In genomic region chr4:123478859-123479345, GRCh38 we compare ENCODE assay signal across 1 cellular context.
A peak's percentile ranks its signal among the peaks of the same experiment; 100 is the strongest.
TF ChIP-seq lines count a peak whose summit lies in the region.

No MANE protein-coding gene starts in this region.

TF ChIP-seq in HepG2, 621 proteins besides CTCF, POLR2A, EP300 and RAD21 (continued from another document and continues in another):
- peak; percentile 97 for TF ChIP-seq PAXIP1 (CRISPR knock-in tag; conservative IDR thresholded peaks at IDR 0.05)
- TF ChIP-seq, protein P1, sequence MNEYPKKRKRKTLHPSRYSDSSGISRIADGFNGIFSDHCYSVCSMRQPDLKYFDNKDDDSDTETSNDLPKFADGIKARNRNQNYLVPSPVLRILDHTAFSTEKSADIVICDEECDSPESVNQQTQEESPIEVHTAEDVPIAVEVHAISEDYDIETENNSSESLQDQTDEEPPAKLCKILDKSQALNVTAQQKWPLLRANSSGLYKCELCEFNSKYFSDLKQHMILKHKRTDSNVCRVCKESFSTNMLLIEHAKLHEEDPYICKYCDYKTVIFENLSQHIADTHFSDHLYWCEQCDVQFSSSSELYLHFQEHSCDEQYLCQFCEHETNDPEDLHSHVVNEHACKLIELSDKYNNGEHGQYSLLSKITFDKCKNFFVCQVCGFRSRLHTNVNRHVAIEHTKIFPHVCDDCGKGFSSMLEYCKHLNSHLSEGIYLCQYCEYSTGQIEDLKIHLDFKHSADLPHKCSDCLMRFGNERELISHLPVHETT (CRISPR knock-in tag; conservative IDR thresholded peaks at IDR 0.05), result peak; percentile 81
- TF ChIP-seq TP53 (CRISPR knock-in tag; conservative IDR thresholded peaks at IDR 0.05), result 0 out of 2 replicates have a peak, but pooled peaks have one; percentile 77
- TF ChIP-seq, protein P2, sequence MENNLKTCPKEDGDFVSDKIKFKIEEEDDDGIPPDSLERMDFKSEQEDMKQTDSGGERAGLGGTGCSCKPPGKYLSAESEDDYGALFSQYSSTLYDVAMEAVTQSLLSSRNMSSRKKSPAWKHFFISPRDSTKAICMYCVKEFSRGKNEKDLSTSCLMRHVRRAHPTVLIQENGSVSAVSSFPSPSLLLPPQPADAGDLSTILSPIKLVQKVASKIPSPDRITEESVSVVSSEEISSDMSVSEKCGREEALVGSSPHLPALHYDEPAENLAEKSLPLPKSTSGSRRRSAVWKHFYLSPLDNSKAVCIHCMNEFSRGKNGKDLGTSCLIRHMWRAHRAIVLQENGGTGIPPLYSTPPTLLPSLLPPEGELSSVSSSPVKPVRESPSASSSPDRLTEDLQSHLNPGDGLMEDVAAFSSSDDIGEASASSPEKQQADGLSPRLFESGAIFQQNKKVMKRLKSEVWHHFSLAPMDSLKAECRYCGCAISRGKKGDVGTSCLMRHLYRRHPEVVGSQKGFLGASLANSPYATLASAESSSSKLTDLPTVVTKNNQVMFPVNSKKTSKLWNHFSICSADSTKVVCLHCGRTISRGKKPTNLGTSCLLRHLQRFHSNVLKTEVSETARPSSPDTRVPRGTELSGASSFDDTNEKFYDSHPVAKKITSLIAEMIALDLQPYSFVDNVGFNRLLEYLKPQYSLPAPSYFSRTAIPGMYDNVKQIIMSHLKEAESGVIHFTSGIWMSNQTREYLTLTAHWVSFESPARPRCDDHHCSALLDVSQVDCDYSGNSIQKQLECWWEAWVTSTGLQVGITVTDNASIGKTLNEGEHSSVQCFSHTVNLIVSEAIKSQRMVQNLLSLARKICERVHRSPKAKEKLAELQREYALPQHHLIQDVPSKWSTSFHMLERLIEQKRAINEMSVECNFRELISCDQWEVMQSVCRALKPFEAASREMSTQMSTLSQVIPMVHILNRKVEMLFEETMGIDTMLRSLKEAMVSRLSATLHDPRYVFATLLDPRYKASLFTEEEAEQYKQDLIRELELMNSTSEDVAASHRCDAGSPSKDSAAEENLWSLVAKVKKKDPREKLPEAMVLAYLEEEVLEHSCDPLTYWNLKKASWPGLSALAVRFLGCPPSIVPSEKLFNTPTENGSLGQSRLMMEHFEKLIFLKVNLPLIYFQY (CRISPR knock-in tag; IDR thresholded peaks at IDR 0.05; ENCODE audit: borderline replicate concordance), result 0 out of 2 replicates have a peak, but pooled peaks have one; percentile 52
- TF ChIP-seq ZNF331 (CRISPR knock-in tag; IDR thresholded peaks at IDR 0.05), result peak; percentile 98
- TF ChIP-seq NCOA5 (CRISPR knock-in tag; IDR thresholded peaks at IDR 0.05), result no peak
- TF ChIP-seq, protein P3, sequence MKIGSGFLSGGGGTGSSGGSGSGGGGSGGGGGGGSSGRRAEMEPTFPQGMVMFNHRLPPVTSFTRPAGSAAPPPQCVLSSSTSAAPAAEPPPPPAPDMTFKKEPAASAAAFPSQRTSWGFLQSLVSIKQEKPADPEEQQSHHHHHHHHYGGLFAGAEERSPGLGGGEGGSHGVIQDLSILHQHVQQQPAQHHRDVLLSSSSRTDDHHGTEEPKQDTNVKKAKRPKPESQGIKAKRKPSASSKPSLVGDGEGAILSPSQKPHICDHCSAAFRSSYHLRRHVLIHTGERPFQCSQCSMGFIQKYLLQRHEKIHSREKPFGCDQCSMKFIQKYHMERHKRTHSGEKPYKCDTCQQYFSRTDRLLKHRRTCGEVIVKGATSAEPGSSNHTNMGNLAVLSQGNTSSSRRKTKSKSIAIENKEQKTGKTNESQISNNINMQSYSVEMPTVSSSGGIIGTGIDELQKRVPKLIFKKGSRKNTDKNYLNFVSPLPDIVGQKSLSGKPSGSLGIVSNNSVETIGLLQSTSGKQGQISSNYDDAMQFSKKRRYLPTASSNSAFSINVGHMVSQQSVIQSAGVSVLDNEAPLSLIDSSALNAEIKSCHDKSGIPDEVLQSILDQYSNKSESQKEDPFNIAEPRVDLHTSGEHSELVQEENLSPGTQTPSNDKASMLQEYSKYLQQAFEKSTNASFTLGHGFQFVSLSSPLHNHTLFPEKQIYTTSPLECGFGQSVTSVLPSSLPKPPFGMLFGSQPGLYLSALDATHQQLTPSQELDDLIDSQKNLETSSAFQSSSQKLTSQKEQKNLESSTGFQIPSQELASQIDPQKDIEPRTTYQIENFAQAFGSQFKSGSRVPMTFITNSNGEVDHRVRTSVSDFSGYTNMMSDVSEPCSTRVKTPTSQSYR (CRISPR knock-in tag; IDR thresholded peaks at IDR 0.05; ENCODE audit: borderline replicate concordance), result peak; percentile 100
- TF ChIP-seq NONO (IDR thresholded peaks at IDR 0.05), result no peak
- peak; percentile 96 for TF ChIP-seq NONO (CRISPR knock-in tag; conservative IDR thresholded peaks at IDR 0.05)
- peak; percentile 80; the same call in 1 of the 2 replicates for TF ChIP-seq MYNN (CRISPR knock-in tag; IDR thresholded peaks at IDR 0.05; ENCODE audit: low read depth)
- TF ChIP-seq EED (CRISPR knock-in tag; IDR thresholded peaks at IDR 0.05), result no peak
- no peak for TF ChIP-seq SRSF9 (IDR thresholded peaks at IDR 0.05; ENCODE audit: borderline replicate concordance, insufficient read depth, low read depth, low read length, poor library complexity, severe bottlenecking)
- TF ChIP-seq MLLT10 (CRISPR knock-in tag; IDR thresholded peaks at IDR 0.05), result no peak
- no peak; the same call in 1 of the 2 replicates for TF ChIP-seq ZNF569 (CRISPR knock-in tag; IDR thresholded peaks at IDR 0.05; ENCODE audit: borderline replicate concordance)
- peak; percentile 91 for TF ChIP-seq FOXP1 (IDR thresholded peaks at IDR 0.05)
- TF ChIP-seq FOXP1 (CRISPR knock-in tag; IDR thresholded peaks at IDR 0.05), result peak; percentile 99
- no peak for TF ChIP-seq FLYWCH1 (CRISPR knock-in tag; IDR thresholded peaks at IDR 0.05)
- TF ChIP-seq, protein P4, sequence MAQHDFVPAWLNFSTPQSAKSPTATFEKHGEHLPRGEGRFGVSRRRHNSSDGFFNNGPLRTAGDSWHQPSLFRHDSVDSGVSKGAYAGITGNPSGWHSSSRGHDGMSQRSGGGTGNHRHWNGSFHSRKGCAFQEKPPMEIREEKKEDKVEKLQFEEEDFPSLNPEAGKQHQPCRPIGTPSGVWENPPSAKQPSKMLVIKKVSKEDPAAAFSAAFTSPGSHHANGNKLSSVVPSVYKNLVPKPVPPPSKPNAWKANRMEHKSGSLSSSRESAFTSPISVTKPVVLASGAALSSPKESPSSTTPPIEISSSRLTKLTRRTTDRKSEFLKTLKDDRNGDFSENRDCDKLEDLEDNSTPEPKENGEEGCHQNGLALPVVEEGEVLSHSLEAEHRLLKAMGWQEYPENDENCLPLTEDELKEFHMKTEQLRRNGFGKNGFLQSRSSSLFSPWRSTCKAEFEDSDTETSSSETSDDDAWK (CRISPR knock-in tag; IDR thresholded peaks at IDR 0.05), result no peak
- TF ChIP-seq MEF2D (CRISPR knock-in tag; IDR thresholded peaks at IDR 0.05), result peak; percentile 96
- TF ChIP-seq, protein P5, sequence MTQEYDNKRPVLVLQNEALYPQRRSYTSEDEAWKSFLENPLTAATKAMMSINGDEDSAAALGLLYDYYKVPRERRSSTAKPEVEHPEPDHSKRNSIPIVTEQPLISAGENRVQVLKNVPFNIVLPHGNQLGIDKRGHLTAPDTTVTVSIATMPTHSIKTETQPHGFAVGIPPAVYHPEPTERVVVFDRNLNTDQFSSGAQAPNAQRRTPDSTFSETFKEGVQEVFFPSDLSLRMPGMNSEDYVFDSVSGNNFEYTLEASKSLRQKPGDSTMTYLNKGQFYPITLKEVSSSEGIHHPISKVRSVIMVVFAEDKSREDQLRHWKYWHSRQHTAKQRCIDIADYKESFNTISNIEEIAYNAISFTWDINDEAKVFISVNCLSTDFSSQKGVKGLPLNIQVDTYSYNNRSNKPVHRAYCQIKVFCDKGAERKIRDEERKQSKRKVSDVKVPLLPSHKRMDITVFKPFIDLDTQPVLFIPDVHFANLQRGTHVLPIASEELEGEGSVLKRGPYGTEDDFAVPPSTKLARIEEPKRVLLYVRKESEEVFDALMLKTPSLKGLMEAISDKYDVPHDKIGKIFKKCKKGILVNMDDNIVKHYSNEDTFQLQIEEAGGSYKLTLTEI (CRISPR knock-in tag; conservative IDR thresholded peaks at IDR 0.05), result no peak
- peak; percentile 41 for TF ChIP-seq NFYC (CRISPR knock-in tag; IDR thresholded peaks at IDR 0.05)
- TF ChIP-seq TFDP1 (CRISPR knock-in tag; IDR thresholded peaks at IDR 0.05; ENCODE audit: borderline replicate concordance), result peak; percentile 80; the same call in 1 of the 2 replicates
- TF ChIP-seq ZNF367 (CRISPR knock-in tag; IDR thresholded peaks at IDR 0.05; ENCODE audit: borderline replicate concordance), result no peak
- no peak for TF ChIP-seq FOXA1 (IDR thresholded peaks at IDR 0.05)
- peak; percentile 94 for TF ChIP-seq FOXA1 (CRISPR knock-in tag; IDR thresholded peaks at IDR 0.05)
- no peak for TF ChIP-seq NFE2 (CRISPR knock-in tag; IDR thresholded peaks at IDR 0.05)
- TF ChIP-seq PITX1 (CRISPR knock-in tag; IDR thresholded peaks at IDR 0.05), result peak; percentile 97
- no peak for TF ChIP-seq DDIT3 (CRISPR knock-in tag; IDR thresholded peaks at IDR 0.05)
- TF ChIP-seq MXD1 (CRISPR knock-in tag; IDR thresholded peaks at IDR 0.05), result no peak; the same call in 1 of the 2 replicates
- no peak for TF ChIP-seq ZBTB8A (CRISPR knock-in tag; IDR thresholded peaks at IDR 0.05; ENCODE audit: borderline replicate concordance, low read depth)
- TF ChIP-seq, protein P6, sequence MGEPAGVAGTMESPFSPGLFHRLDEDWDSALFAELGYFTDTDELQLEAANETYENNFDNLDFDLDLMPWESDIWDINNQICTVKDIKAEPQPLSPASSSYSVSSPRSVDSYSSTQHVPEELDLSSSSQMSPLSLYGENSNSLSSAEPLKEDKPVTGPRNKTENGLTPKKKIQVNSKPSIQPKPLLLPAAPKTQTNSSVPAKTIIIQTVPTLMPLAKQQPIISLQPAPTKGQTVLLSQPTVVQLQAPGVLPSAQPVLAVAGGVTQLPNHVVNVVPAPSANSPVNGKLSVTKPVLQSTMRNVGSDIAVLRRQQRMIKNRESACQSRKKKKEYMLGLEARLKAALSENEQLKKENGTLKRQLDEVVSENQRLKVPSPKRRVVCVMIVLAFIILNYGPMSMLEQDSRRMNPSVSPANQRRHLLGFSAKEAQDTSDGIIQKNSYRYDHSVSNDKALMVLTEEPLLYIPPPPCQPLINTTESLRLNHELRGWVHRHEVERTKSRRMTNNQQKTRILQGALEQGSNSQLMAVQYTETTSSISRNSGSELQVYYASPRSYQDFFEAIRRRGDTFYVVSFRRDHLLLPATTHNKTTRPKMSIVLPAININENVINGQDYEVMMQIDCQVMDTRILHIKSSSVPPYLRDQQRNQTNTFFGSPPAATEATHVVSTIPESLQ (CRISPR knock-in tag; conservative IDR thresholded peaks at IDR 0.05), result no peak; the same call in 1 of the 2 replicates
- peak; percentile 98 for TF ChIP-seq PHF21A (CRISPR knock-in tag; IDR thresholded peaks at IDR 0.05)
- TF ChIP-seq ZNF280B (CRISPR knock-in tag; IDR thresholded peaks at IDR 0.05; ENCODE audit: borderline replicate concordance), result no peak; the same call in 1 of the 2 replicates
- TF ChIP-seq ETV6 (CRISPR knock-in tag; conservative IDR thresholded peaks at IDR 0.05), result peak; percentile 96
- TF ChIP-seq ZNF737 (CRISPR knock-in tag; IDR thresholded peaks at IDR 0.05; ENCODE audit: borderline replicate concordance), result no peak; the same call in 1 of the 2 replicates
- TF ChIP-seq EHMT2 (IDR thresholded peaks at IDR 0.05; ENCODE audit: borderline replicate concordance, low read depth, low read length), result no peak
- TF ChIP-seq ZNF652 (CRISPR knock-in tag; IDR thresholded peaks at IDR 0.05; ENCODE audit: borderline replicate concordance, low read depth), result peak; percentile 45; the same call in 1 of the 2 replicates
- no peak for TF ChIP-seq ZNF468 (CRISPR knock-in tag; IDR thresholded peaks at IDR 0.05)
